Comparison of ENCODE assay signal across 20 cellular contexts in genomic region chr12:50525422-50525821, GRCh38. TPM values are rescaled to one million over a fixed set of nuclear protein-coding genes. Genes with fewer than 3 reads are reported as not detected.
DNase-seq lines count a peak whose midpoint lies in the region; ATAC-seq lines count a peak whose summit lies in the region.
"Had no signal": no experiment of that assay in that cellular context is flagged by ENCODE, and none has a peak within 500 bp of the region (broad histone marks: within the 10 kb centered on the region; RNA-seq: fewer than 3 reads in every experiment).

No MANE protein-coding gene starts in this region.

- ATAC-seq in effector memory CD8-positive, alpha-beta T cell (replicated peaks), result no peak
- ATAC-seq in stimulated activated effector memory CD8-positive, alpha-beta T cell treated with anti-CD3 and anti-CD28 coated beads, Interleukin-12 subunit alpha, Interleukin-12 subunit beta, amount 100 ng/mL, for 72 hours, result no peak
- ATAC-seq in GM18907 (IDR thresholded peaks at IDR 0.05; ENCODE audit: unreplicated experiment), result no peak
- ATAC-seq: left cardiac atrium; natural killer cell treated with Interleukin-12 subunit alpha and Interleukin-12 subunit beta and Interleukin-15 and Interleukin-18, amount 100 ng/mL, for 72 hours had no signal

- no peak for DNase-seq in activated naive CD4-positive, alpha-beta T cell treated with anti-CD3 and anti-CD28 coated beads, Interleukin-2, amount 10 ng/mL, durations not matched to agents 7 days and 5 days
- DNase-seq in activated naive CD4-positive, alpha-beta T cell treated with anti-CD3 and anti-CD28 coated beads, Interleukin-2, amount 50 U/mL, for 16 hours, result no peak
- DNase-seq in effector memory CD8-positive, alpha-beta T cell, result no peak
- no peak for DNase-seq in stimulated activated effector memory CD8-positive, alpha-beta T cell treated with anti-CD3 and anti-CD28 coated beads, Interleukin-12 subunit alpha, Interleukin-12 subunit beta, amount 100 ng/mL, for 72 hours (ENCODE audit: low spot score in 2 of 2)
- DNase-seq in NCI-H526 (lab: John Stamatoyannopoulos, UW), result no peak
- no peak for DNase-seq in SKM-1 treated with dmso at 0.1 percent for 144 hours (lab: John Stamatoyannopoulos, UW; ENCODE audit: unreplicated experiment)
- DNase-seq: activated naive CD4-positive, alpha-beta T cell; KG1; left cardiac atrium; mesenchymal stem cell; NCI-H1694 treated with DMSO at 0.1 percent for 48 hours; NCI-H2227 treated with DMSO at 0.1 percent for 48 hours; NCI-H82; OCI-M1; posterior cingulate gyrus; SIG-M5; testis had no signal

- peaks cover 38% of the 10 kb centered on the region for H3K36me3 Mint-ChIP-seq in activated naive CD4-positive, alpha-beta T cell treated with anti-CD3 and anti-CD28 coated beads, Interleukin-2, amount 10 ng/mL, durations not matched to agents 7 days and 5 days
- peaks cover 14% of the 10 kb centered on the region for H3K36me3 Mint-ChIP-seq in IgD-negative memory B cell
- peaks cover 6% of the 10 kb centered on the region for H3K36me3 Mint-ChIP-seq in effector memory CD8-positive, alpha-beta T cell (ENCODE audit: insufficient read depth)
- no peaks in the 10 kb centered on the region for H3K36me3 Mint-ChIP-seq in stimulated activated effector memory CD8-positive, alpha-beta T cell treated with anti-CD3 and anti-CD28 coated beads, Interleukin-12 subunit alpha, Interleukin-12 subunit beta, amount 100 ng/mL, for 72 hours
- H3K36me3 Mint-ChIP-seq: natural killer cell treated with Interleukin-12 subunit alpha and Interleukin-12 subunit beta and Interleukin-15 and Interleukin-18, amount 100 ng/mL, for 72 hours had no signal

- H3K27ac Mint-ChIP-seq in activated naive CD4-positive, alpha-beta T cell treated with anti-CD3 and anti-CD28 coated beads, Interleukin-2, amount 10 ng/mL, durations not matched to agents 7 days and 5 days, result peak overlapping the region; percentile 9
- H3K27ac Mint-ChIP-seq in IgD-negative memory B cell, result peak overlapping the region; percentile 32 to 65 (median 39)
- peak overlapping the region; percentile 18 to 50 for H3K27ac Mint-ChIP-seq in effector memory CD8-positive, alpha-beta T cell
- peak overlapping the region; percentile 59 for H3K27ac Mint-ChIP-seq in stimulated activated effector memory CD8-positive, alpha-beta T cell treated with anti-CD3 and anti-CD28 coated beads, Interleukin-12 subunit alpha, Interleukin-12 subunit beta, amount 100 ng/mL, for 72 hours

- CTCF ChIA-PET in activated naive CD4-positive, alpha-beta T cell treated with anti-CD3 and anti-CD28 coated beads, Interleukin-2, amount 10 ng/mL, durations not matched to agents 7 days and 5 days (lab: Charles Lee), result no interaction called here

- H3K27me3 Mint-ChIP-seq in activated naive CD4-positive, alpha-beta T cell treated with anti-CD3 and anti-CD28 coated beads, Interleukin-2, amount 10 ng/mL, durations not matched to agents 7 days and 5 days, result no peaks in the 10 kb centered on the region
- no peaks in the 10 kb centered on the region for H3K27me3 Mint-ChIP-seq in IgD-negative memory B cell
- no peaks in the 10 kb centered on the region for H3K27me3 Mint-ChIP-seq in effector memory CD8-positive, alpha-beta T cell
- H3K27me3 Mint-ChIP-seq: natural killer cell treated with Interleukin-12 subunit alpha and Interleukin-12 subunit beta and Interleukin-15 and Interleukin-18, amount 100 ng/mL, for 72 hours had no signal

- peaks cover 55% of the 10 kb centered on the region for H3K4me1 Mint-ChIP-seq in activated naive CD4-positive, alpha-beta T cell treated with anti-CD3 and anti-CD28 coated beads, Interleukin-2, amount 10 ng/mL, durations not matched to agents 7 days and 5 days
- peaks cover 37 to 47% (median 40%) of the 10 kb centered on the region in 3 donors for H3K4me1 Mint-ChIP-seq in IgD-negative memory B cell
- peaks cover 19 to 28% of the 10 kb centered on the region in 2 donors for H3K4me1 Mint-ChIP-seq in effector memory CD8-positive, alpha-beta T cell (ENCODE audit: low read depth in 2 of 2)
- peaks cover 27% of the 10 kb centered on the region for H3K4me1 Mint-ChIP-seq in stimulated activated effector memory CD8-positive, alpha-beta T cell treated with anti-CD3 and anti-CD28 coated beads, Interleukin-12 subunit alpha, Interleukin-12 subunit beta, amount 100 ng/mL, for 72 hours

- H3K9me3 Mint-ChIP-seq in activated naive CD4-positive, alpha-beta T cell treated with anti-CD3 and anti-CD28 coated beads, Interleukin-2, amount 10 ng/mL, durations not matched to agents 7 days and 5 days, result no peaks in the 10 kb centered on the region
- H3K9me3 Mint-ChIP-seq in IgD-negative memory B cell, result no peaks in the 10 kb centered on the region
- no peaks in the 10 kb centered on the region for H3K9me3 Mint-ChIP-seq in effector memory CD8-positive, alpha-beta T cell
- H3K9me3 Mint-ChIP-seq in stimulated activated effector memory CD8-positive, alpha-beta T cell treated with anti-CD3 and anti-CD28 coated beads, Interleukin-12 subunit alpha, Interleukin-12 subunit beta, amount 100 ng/mL, for 72 hours, result no peaks in the 10 kb centered on the region
- H3K9me3 Mint-ChIP-seq: natural killer cell treated with Interleukin-12 subunit alpha and Interleukin-12 subunit beta and Interleukin-15 and Interleukin-18, amount 100 ng/mL, for 72 hours had no signal

- H3K4me3 Mint-ChIP-seq in activated naive CD4-positive, alpha-beta T cell treated with anti-CD3 and anti-CD28 coated beads, Interleukin-2, amount 10 ng/mL, durations not matched to agents 7 days and 5 days, result no peak overlapping the region
- H3K4me3 Mint-ChIP-seq in IgD-negative memory B cell, result peak overlapping the region in 2 of 4 donors; percentile 67 to 85
- H3K4me3 Mint-ChIP-seq in effector memory CD8-positive, alpha-beta T cell, result no peak overlapping the region
- no peak overlapping the region for H3K4me3 Mint-ChIP-seq in stimulated activated effector memory CD8-positive, alpha-beta T cell treated with anti-CD3 and anti-CD28 coated beads, Interleukin-12 subunit alpha, Interleukin-12 subunit beta, amount 100 ng/mL, for 72 hours
- H3K4me3 Mint-ChIP-seq: natural killer cell treated with Interleukin-12 subunit alpha and Interleukin-12 subunit beta and Interleukin-15 and Interleukin-18, amount 100 ng/mL, for 72 hours had no signal

RNA-seq across cellular contexts. Expression of gene DIP2B, which starts 20.6 kb away (rescaled TPM):
- 16.4 TPM for polyA plus RNA-seq in IgD-negative memory B cell

Comparison
In these comparisons a context has a peak if more than half of its experiments do, and no peak if none do; other contexts are left out.
1. H3K27ac Mint-ChIP-seq: peak in every context shown above with its lines; median percentile 59 in stimulated activated effector memory CD8-positive, alpha-beta T cell treated with anti-CD3 and anti-CD28 coated beads, Interleukin-12 subunit alpha, Interleukin-12 subunit beta, amount 100 ng/mL, for 72 hours; 39 in IgD-negative memory B cell; 34 in effector memory CD8-positive, alpha-beta T cell; 9 in activated naive CD4-positive, alpha-beta T cell treated with anti-CD3 and anti-CD28 coated beads, Interleukin-2, amount 10 ng/mL, durations not matched to agents 7 days and 5 days.